18 cellular contexts compared by ENCODE assay signal in the genomic region with DNA sequence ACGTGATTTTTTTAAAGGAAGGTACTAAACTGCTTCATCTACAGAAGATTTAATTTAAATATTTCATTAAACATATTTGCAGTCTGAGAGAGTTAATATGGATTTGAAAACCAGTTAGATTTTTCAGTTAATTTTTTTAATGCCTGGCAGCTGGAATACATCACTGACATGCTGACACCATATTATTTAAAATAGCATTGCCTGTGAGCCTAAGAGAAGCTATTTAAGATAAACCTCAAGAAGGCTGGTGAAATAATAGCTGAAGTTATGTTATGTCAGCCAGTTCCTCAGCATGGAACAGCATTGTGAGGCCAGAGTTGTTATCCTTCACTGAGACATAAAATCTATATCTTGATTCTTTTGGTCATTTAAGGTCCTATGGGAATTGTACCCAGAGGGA.
DNase-seq lines count a peak whose midpoint lies in the region; ATAC-seq and TF ChIP-seq lines count a peak whose summit lies in the region.
"Had no signal": no experiment of that assay in that cellular context is flagged by ENCODE, and none has a peak within 500 bp of the region (broad histone marks: within the 10 kb centered on the region; RNA-seq: fewer than 3 reads in every experiment).

No MANE protein-coding gene starts in this region.

- no peaks in the 10 kb centered on the region for H3K9me3 ChIP-seq in IMR-90 (ENCODE audit: control insufficient read depth, insufficient read depth, low read length)
- H3K9me3 ChIP-seq in adipocyte (ENCODE audit: control insufficient read depth, low read length), result no peaks in the 10 kb centered on the region

- CTCF ChIA-PET in IMR-90 (lab: Yijun Ruan, JAX), result no interaction called here

- H3K4me2 ChIP-seq in IMR-90 (ENCODE audit: low read depth, low read length), result no peak overlapping the region
- H3K4me2 ChIP-seq: GM23338 had no signal

- peak overlapping the region in 1 of 2 experiments; percentile 56; a peak in 1 of 4 replicates for H4K8ac ChIP-seq in IMR-90 (ENCODE audit: low read depth in 2 of 2, low read length in 2 of 2)

- H2BK15ac ChIP-seq in IMR-90 (ENCODE audit: low read depth, low read length), result no peak overlapping the region

- H3K36me3 ChIP-seq in IMR-90 (ENCODE audit: control insufficient read depth, insufficient read depth, low read length), result no peaks in the 10 kb centered on the region
- no peaks in the 10 kb centered on the region for H3K36me3 ChIP-seq in adipocyte (ENCODE audit: control insufficient read depth, insufficient read depth, low read length, severe bottlenecking)

- no TSS peak for BruUV-seq in IMR-90 (replicated peaks; lab: Mats Ljungman, UMichigan)

- no peak overlapping the region for H2BK20ac ChIP-seq in IMR-90 (ENCODE audit: low read depth, low read length)

- TF ChIP-seq RAD21 in IMR-90 (IDR thresholded peaks at IDR 0.05; ENCODE audit: low read length), result no peak

- ATAC-seq in IMR-90 (ENCODE audit: low read depth) (peak; percentile 29; the same call in 1 of the 2 replicates), GM21515 (IDR thresholded peaks at IDR 0.05; ENCODE audit: unreplicated experiment) (no peak)
- ATAC-seq: GM12878, GM23338 had no signal

- peak; percentile 18 for DNase-seq in IMR-90
- DNase-seq in adipocyte (ENCODE audit: low read depth), result peak; percentile 13
- DNase-seq in fibroblast of the aortic adventitia (ENCODE audit: low read depth), result peak; percentile 3
- DNase-seq in GM13977 (ENCODE audit: low spot score), result no peak
- DNase-seq in NCI-H1694 (lab: John Stamatoyannopoulos, UW), result no peak
- DNase-seq in DMS114 treated with DMSO at 0.1 percent for 48 hours (lab: John Stamatoyannopoulos, UW; ENCODE audit: unreplicated experiment), result no peak
- DNase-seq: AML-193; CD4-positive, alpha-beta T cell; DMS53; DND-41; EL; HCEC 1CT; KBM-7 had no signal

- no peak for TF ChIP-seq POLR2A in IMR-90 (IDR thresholded peaks at IDR 0.05; ENCODE audit: low read depth, low read length)

- no peak overlapping the region for H2AK5ac ChIP-seq in IMR-90 (ENCODE audit: low read depth, low read length)

- no peak overlapping the region for H3K56ac ChIP-seq in IMR-90 (ENCODE audit: extremely low read depth, insufficient read depth, low read length)

- intact Hi-C loops in IMR-90 (cut with micrococcal nuclease), result no loop called here

- no peak overlapping the region for H4K91ac ChIP-seq in IMR-90 (ENCODE audit: insufficient read depth, low read depth, low read length)

- no CpG with 5 or more reads among the region's 1 CpG for WGBS in IMR-90 (ENCODE audit: extremely low coverage in 2 of 2, insufficient read length in 1 of 2), 2 experiments

- no peak overlapping the region for H3K4me3 ChIP-seq in IMR-90 (ENCODE audit: insufficient read depth, low read depth, low read length)
- H3K4me3 ChIP-seq in adipocyte (ENCODE audit: low read length), result no peak overlapping the region
- H3K4me3 ChIP-seq in fibroblast of the aortic adventitia (ENCODE audit: low read depth, low read length), result no peak overlapping the region
- H3K4me3 ChIP-seq: GM12878, GM23338 had no signal

- H3K27ac ChIP-seq in IMR-90 (ENCODE audit: insufficient read depth, low read length), result no peak overlapping the region
- H3K27ac ChIP-seq: C4-2B, HL-60 had no signal

- no peak for TF ChIP-seq CTCF in IMR-90 (conservative IDR thresholded peaks at IDR 0.05; ENCODE audit: low read depth, low read length)
- no peak for TF ChIP-seq CTCF in fibroblast of the aortic adventitia (IDR thresholded peaks at IDR 0.05; ENCODE audit: insufficient read depth, low read length)
- no peak for TF ChIP-seq CTCF in GM13977 (IDR thresholded peaks at IDR 0.05; ENCODE audit: extremely low read depth, insufficient read depth, missing control alignments)

- H3K23ac ChIP-seq in IMR-90 (ENCODE audit: low read depth, low read length), result no peak overlapping the region

- POLR2A ChIA-PET in IMR-90 (lab: Charles Lee; ENCODE audit: unreplicated experiment), result interaction anchor here (0.6 kb wide), 1 partner anchor 951 kb away, joined by 3 read pairs; no protein-coding TSS in a partner anchor

- dilution Hi-C loops in IMR-90 (cut with HindIII; ENCODE audit: low sequenced_read_pairs, unreplicated experiment), result no loop called here

- H4K5ac ChIP-seq in IMR-90 (ENCODE audit: low read depth, low read length), result no peak overlapping the region

- H3K79me1 ChIP-seq in IMR-90 (ENCODE audit: low read depth in 1 of 2, low read length in 2 of 2), result no peaks in the 10 kb centered on the region

- H4K20me1 ChIP-seq in IMR-90 (ENCODE audit: insufficient read depth, low read length), result no peaks in the 10 kb centered on the region

- no peak overlapping the region for H2BK120ac ChIP-seq in IMR-90 (ENCODE audit: low read depth, low read length)

- H3K9ac ChIP-seq in IMR-90 (ENCODE audit: low read depth, low read length) (no peak overlapping the region), adipocyte (ENCODE audit: low read length) (no peak overlapping the region)

- no peak overlapping the region for H3K4ac ChIP-seq in IMR-90 (ENCODE audit: low read depth, low read length)

- no peaks in the 10 kb centered on the region for H3K9me1 ChIP-seq in IMR-90 (ENCODE audit: insufficient read depth, low read length)

- H2AFZ ChIP-seq in IMR-90 (replicated peaks; ENCODE audit: low read length, poor library complexity), result no peak overlapping the region

- H3K14ac ChIP-seq in IMR-90 (replicated peaks; ENCODE audit: low read depth, low read length), result no peak overlapping the region

- H3K4me1 ChIP-seq in IMR-90 (ENCODE audit: control insufficient read depth, insufficient read depth, low read length) (no peaks in the 10 kb centered on the region), adipocyte (ENCODE audit: control insufficient read depth, insufficient read depth, low read length) (no peaks in the 10 kb centered on the region)

- no peak overlapping the region; the same call in 1 of the 2 replicates for H3K18ac ChIP-seq in IMR-90 (ENCODE audit: low read depth, low read length)

- no peak overlapping the region for H2AK9ac ChIP-seq in IMR-90 (replicated peaks; ENCODE audit: low read depth, low read length, poor library complexity)

- in situ Hi-C loops in IMR-90 (cut with MboI; ENCODE audit: low sequenced_read_pairs), result no loop called here
- in situ Hi-C loops in GM13977 (cut with MboI; ENCODE audit: low pct_unique_long_range_greater_than_20kb, low sequenced_read_pairs, unreplicated experiment), result no loop called here

- H3K27me3 ChIP-seq in IMR-90 (ENCODE audit: control insufficient read depth, insufficient read depth, low read length) (no peaks in the 10 kb centered on the region), adipocyte (replicated peaks; ENCODE audit: control insufficient read depth, insufficient read depth, low read length) (no peaks in the 10 kb centered on the region)

- no peak overlapping the region for H2BK5ac ChIP-seq in IMR-90 (ENCODE audit: low read depth, low read length, poor library complexity, severe bottlenecking)

TF ChIP-seq in IMR-90, 13 proteins besides CTCF, POLR2A, EP300 and RAD21:
- no peak for TF ChIP-seq ELK1 (IDR thresholded peaks at IDR 0.05; ENCODE audit: borderline replicate concordance, low read depth, low read length)

Comparison
In these comparisons a context has a peak if more than half of its experiments do, and no peak if none do; other contexts are left out.
1. DNase-seq: peak in IMR-90 (single experiment), adipocyte (single experiment) and fibroblast of the aortic adventitia (single experiment); none in GM13977 (single experiment), NCI-H1694 (single experiment) and DMS114 treated with DMSO at 0.1 percent for 48 hours (single experiment).